In the genomic region with DNA sequence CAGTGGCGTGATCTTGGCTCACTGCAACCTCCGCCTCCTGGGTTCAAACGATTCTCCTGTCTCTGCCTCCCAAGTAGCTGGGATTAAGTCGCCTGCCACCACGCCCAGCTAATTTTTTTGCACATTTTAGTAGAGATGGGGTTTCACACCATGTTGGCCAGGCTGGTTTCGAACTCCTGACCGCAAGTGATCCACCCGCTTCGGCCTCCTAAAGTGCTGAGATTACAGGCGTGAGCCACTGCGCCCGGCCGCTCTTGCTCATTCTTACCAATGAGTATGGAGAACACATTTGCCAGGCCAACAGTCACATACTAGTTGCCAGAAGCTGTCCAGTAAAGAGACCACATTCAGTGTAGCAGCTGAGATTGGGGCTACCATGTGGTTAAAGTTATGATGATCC, we compare ENCODE assay signal across 2 cellular contexts. TPM values are rescaled to one million over a fixed set of nuclear protein-coding genes. Genes with fewer than 3 reads are reported as not detected.
"Had no signal": no experiment of that assay in that cellular context is flagged by ENCODE, and none has a peak within 500 bp of the region (broad histone marks: within the 10 kb centered on the region; RNA-seq: fewer than 3 reads in every experiment).

No MANE protein-coding gene starts in this region.

RNA-seq across cellular contexts. Expression of gene TSACC, which starts 14.2 kb away (rescaled TPM):
- total RNA-seq: G401, GM12878 had no signal

RNA-seq across cellular contexts. Expression of gene RHBG, which starts 16.5 kb away (rescaled TPM):
- total RNA-seq: GM12878 had no signal
- polyA plus RNA-seq: GM12878 had no signal

RNA-seq across cellular contexts. Expression of gene VHLL, which starts 53.4 kb away (rescaled TPM):
- total RNA-seq: G401 had no signal
- polyA plus RNA-seq: GM12878 had no signal
